8 cellular contexts compared by ENCODE assay signal in genomic region chr16:1989826-1990335, GRCh38. TPM values are rescaled to one million over a fixed set of nuclear protein-coding genes. Genes with fewer than 3 reads are reported as not detected.
A peak's percentile ranks its signal among the peaks of the same experiment; 100 is the strongest.
DNase-seq lines count a peak whose midpoint lies in the region; ATAC-seq, FAIRE-seq and TF ChIP-seq lines count a peak whose summit lies in the region.

Gene SYNGR3 (plus strand): TSS chr16:1989970. CDS start chr16:1990103, 133 bp downstream.

- no peaks in the 10 kb centered on the region for H3K9me3 Mint-ChIP-seq in activated CD8-positive, alpha-beta T cell treated with anti-CD3 and anti-CD28 coated beads for 36 hours

- no TSS peak for BruUV-seq in A673 (replicated peaks; lab: Mats Ljungman, UMichigan)

- H3K36me3 ChIP-seq in A673 (ENCODE audit: insufficient read depth, low read length, poor library complexity, severe bottlenecking) (peaks cover 7% of the 10 kb centered on the region), kidney epithelial cell (ENCODE audit: control insufficient read depth, insufficient read depth, low read length) (peaks cover 5% of the 10 kb centered on the region)

- H3K4me3 ChIP-seq in A673 (ENCODE audit: low read depth, low read length, poor library complexity, severe bottlenecking) = peak within 1 kb of the TSS; percentile 44
- peak within 1 kb of the TSS; percentile 63 for H3K4me3 ChIP-seq in GM12864 (ENCODE audit: low read depth, low read length)
- H3K4me3 ChIP-seq in kidney epithelial cell (ENCODE audit: low read depth, low read length) = peak within 1 kb of the TSS; percentile 31

- H3K27ac Mint-ChIP-seq in activated CD8-positive, alpha-beta T cell treated with anti-CD3 and anti-CD28 coated beads for 36 hours = peak within 1 kb of the TSS; percentile 76

- peak within 1 kb of the TSS; percentile 71 for H3K4me3 Mint-ChIP-seq in activated CD8-positive, alpha-beta T cell treated with anti-CD3 and anti-CD28 coated beads for 36 hours

- peaks cover 8% of the 10 kb centered on the region for H3K4me1 ChIP-seq in A673 (ENCODE audit: insufficient read depth, low read length, poor library complexity, severe bottlenecking)

- H3K27me3 Mint-ChIP-seq in activated CD8-positive, alpha-beta T cell treated with anti-CD3 and anti-CD28 coated beads for 36 hours = peaks cover 18% of the 10 kb centered on the region

- no peaks in the 10 kb centered on the region for H3K9me3 ChIP-seq in A673 (ENCODE audit: low read depth, low read length, poor library complexity, severe bottlenecking)

- no peak for TF ChIP-seq CTCF in A673 (conservative IDR thresholded peaks at IDR 0.05; ENCODE audit: low read depth, low read length)
- TF ChIP-seq CTCF in GM12864 (IDR thresholded peaks at IDR 0.05; ENCODE audit: low read depth, low read length, missing control alignments) = no peak
- no peak for TF ChIP-seq CTCF in activated CD8-positive, alpha-beta T cell treated with anti-CD3 and anti-CD28 coated beads for 36 hours (IDR thresholded peaks at IDR 0.05)
- TF ChIP-seq CTCF in kidney epithelial cell (IDR thresholded peaks at IDR 0.05; ENCODE audit: insufficient read depth, low read length, poor library complexity, severe bottlenecking) = no peak

- peaks cover 16% of the 10 kb centered on the region for H3K36me3 Mint-ChIP-seq in activated CD8-positive, alpha-beta T cell treated with anti-CD3 and anti-CD28 coated beads for 36 hours (ENCODE audit: low read depth)

- CTCF ChIA-PET in A673 (lab: Charles Lee) = no interaction called here
- CTCF ChIA-PET in activated CD8-positive, alpha-beta T cell treated with anti-CD3 and anti-CD28 coated beads for 36 hours (lab: Charles Lee) = interaction anchor here (0.7 kb wide), 1 partner anchor 14 kb away, joined by 3 read pairs; no protein-coding TSS in a partner anchor

- no peak for ATAC-seq in activated CD8-positive, alpha-beta T cell treated with anti-CD3 and anti-CD28 coated beads for 36 hours
- ATAC-seq in GM18873 (IDR thresholded peaks at IDR 0.05; ENCODE audit: low FRiP score, unreplicated experiment) = no peak
- no peak for ATAC-seq in GM18907 (IDR thresholded peaks at IDR 0.05; ENCODE audit: unreplicated experiment)
- ATAC-seq in GM21737 (IDR thresholded peaks at IDR 0.05; ENCODE audit: unreplicated experiment) = no peak

- no peak within 1 kb of the TSS for H3K27ac ChIP-seq in A673 (ENCODE audit: low read depth, low read length, poor library complexity, severe bottlenecking)

- H3K4me1 Mint-ChIP-seq in activated CD8-positive, alpha-beta T cell treated with anti-CD3 and anti-CD28 coated beads for 36 hours (ENCODE audit: low read depth) = peaks cover 16% of the 10 kb centered on the region

- intact Hi-C loops in A673 (cut with micrococcal nuclease; ENCODE audit: unreplicated experiment) = no loop called here
- intact Hi-C loops in activated CD8-positive, alpha-beta T cell treated with anti-CD3 and anti-CD28 coated beads for 36 hours (cut with micrococcal nuclease) = no loop called here

- FAIRE-seq in RCC 7860 (lab: Jason Lieb, UNC) = no peak

- DNase-seq in A673 (ENCODE audit: low spot score) (no peak), GM12864 (ENCODE audit: low read depth) (no peak), kidney epithelial cell (ENCODE audit: low read depth) (no peak), RCC 7860 (ENCODE audit: low spot score) (no peak)
- DNase-seq in activated CD8-positive, alpha-beta T cell treated with anti-CD3 and anti-CD28 coated beads for 36 hours = peak; percentile 36

- H3K27me3 ChIP-seq in A673 (replicated peaks; ENCODE audit: insufficient read depth, low read depth, low read length, poor library complexity) (peaks cover 17% of the 10 kb centered on the region), kidney epithelial cell (ENCODE audit: control insufficient read depth, insufficient read depth, low read length) (peaks cover 29% of the 10 kb centered on the region)

- POLR2A ChIA-PET in A673 (lab: Charles Lee; ENCODE audit: low non-redundant PET) = no interaction called here
- POLR2A ChIA-PET in activated CD8-positive, alpha-beta T cell treated with anti-CD3 and anti-CD28 coated beads for 36 hours (lab: Charles Lee) = interaction anchor here (0.8 to 29.2 kb wide), 6 partner anchors 9 to 164 kb away, joined by 3 to 505 read pairs (median 10); partner anchors contain the start of genes NDUFB10, NOXO1, RNF151 and RPS2

RNA-seq across cellular contexts. Expression of gene SYNGR3, which starts in this region (rescaled TPM):
- total RNA-seq in A673 (2021) (1.4 and 2.3 TPM in 2 replicates), kidney epithelial cell (11.3 and 20.1 TPM in 2 replicates)
- 1 to 10 TPM; 5.4 to 7.2 TPM for total RNA-seq in activated CD8-positive, alpha-beta T cell treated with anti-CD3 and anti-CD28 coated beads for 36 hours
